In genomic region chr19:35212241-35212640, GRCh38 we compare ENCODE assay signal across 15 cellular contexts. TPM values are rescaled to one million over a fixed set of nuclear protein-coding genes. Genes with fewer than 3 reads are reported as not detected.
DNase-seq lines count a peak whose midpoint lies in the region; ATAC-seq and TF ChIP-seq lines count a peak whose summit lies in the region.
"Had no signal": no experiment of that assay in that cellular context is flagged by ENCODE, and none has a peak within 500 bp of the region (broad histone marks: within the 10 kb centered on the region; RNA-seq: fewer than 3 reads in every experiment).

No MANE protein-coding gene starts in this region.

- peaks cover 73% of the 10 kb centered on the region for H3F3A ChIP-seq in SU-DHL-6 (ENCODE audit: insufficient read depth)

- H4K20me1 ChIP-seq in SU-DHL-6 (ENCODE audit: low read depth, low read length): no peaks in the 10 kb centered on the region

- intact Hi-C loops in activated CD4-positive, alpha-beta T cell treated with anti-CD3 and anti-CD28 coated beads, Interleukin-2, amount 10 ng/mL, durations not matched to agents 24 days and 14 days (cut with micrococcal nuclease): loop anchor here (5.0 kb wide), 1 partner anchor 35 kb away; the partner anchor contains the start of gene LSR

- peak overlapping the region; percentile 95 for H3K27ac ChIP-seq in SU-DHL-6 (ENCODE audit: low read depth, low read length)
- H3K27ac ChIP-seq in effector memory CD4-positive, alpha-beta T cell (ENCODE audit: insufficient read depth, low read length, poor library complexity, severe bottlenecking): peak overlapping the region; percentile 95

- no peak for DNase-seq in activated CD4-positive, alpha-beta T cell treated with anti-CD3 and anti-CD28 coated beads, Interleukin-2, amount 10 ng/mL, durations not matched to agents 24 days and 14 days
- no peak for DNase-seq in activated CD4-positive, alpha-beta T cell treated with anti-CD3 and anti-CD28 coated beads for 1 hour
- DNase-seq in effector memory CD4-positive, alpha-beta T cell: no peak
- DNase-seq in stimulated activated naive B cell treated with anti-CD40 and anti-IgM and Interleukin-4, amounts not matched to agents 10 μg/mL and 1 μg/mL and 100 μg/mL, for 72 hours: no peak
- DNase-seq: DND-41, NCI-H2029 treated with DMSO at 0.1 percent for 48 hours, nucleus accumbens, RPMI8226 had no signal

- no peaks in the 10 kb centered on the region for H3K27me3 ChIP-seq in SU-DHL-6 (ENCODE audit: low read length)
- no peaks in the 10 kb centered on the region for H3K27me3 ChIP-seq in effector memory CD4-positive, alpha-beta T cell (replicated peaks; ENCODE audit: control insufficient read depth, insufficient read depth, low read length, poor library complexity, severe bottlenecking)

- H3K4me1 ChIP-seq in effector memory CD4-positive, alpha-beta T cell (ENCODE audit: control insufficient read depth, insufficient read depth, low read length, poor library complexity, severe bottlenecking): peaks cover 29% of the 10 kb centered on the region

- H3K4me2 ChIP-seq in SU-DHL-6 (ENCODE audit: low read depth, low read length, poor library complexity, severe bottlenecking): peak overlapping the region; percentile 68

- H3K9me3 Mint-ChIP-seq in activated CD4-positive, alpha-beta T cell treated with anti-CD3 and anti-CD28 coated beads, Interleukin-2, amount 10 ng/mL, durations not matched to agents 24 days and 14 days: peaks cover 4% of the 10 kb centered on the region
- peaks cover 0 to 3% of the 10 kb centered on the region in 2 donors for H3K9me3 Mint-ChIP-seq in stimulated activated naive B cell treated with anti-CD40 and anti-IgM and Interleukin-4, amounts not matched to agents 10 μg/mL and 1 μg/mL and 100 μg/mL, for 72 hours

- peak overlapping the region; percentile 77 for H3K4me3 Mint-ChIP-seq in activated CD4-positive, alpha-beta T cell treated with anti-CD3 and anti-CD28 coated beads, Interleukin-2, amount 10 ng/mL, durations not matched to agents 24 days and 14 days
- peak overlapping the region; percentile 61 to 70 for H3K4me3 Mint-ChIP-seq in stimulated activated naive B cell treated with anti-CD40 and anti-IgM and Interleukin-4, amounts not matched to agents 10 μg/mL and 1 μg/mL and 100 μg/mL, for 72 hours

- H2AFZ ChIP-seq in SU-DHL-6 (ENCODE audit: low read depth, low read length, severe bottlenecking): peak overlapping the region; percentile 65

- no peaks in the 10 kb centered on the region for H3K36me3 ChIP-seq in SU-DHL-6 (ENCODE audit: low read length)
- no peaks in the 10 kb centered on the region for H3K36me3 ChIP-seq in effector memory CD4-positive, alpha-beta T cell (ENCODE audit: control insufficient read depth, insufficient read depth, low read length)

- H3K4me1 Mint-ChIP-seq in activated CD4-positive, alpha-beta T cell treated with anti-CD3 and anti-CD28 coated beads, Interleukin-2, amount 10 ng/mL, durations not matched to agents 24 days and 14 days: peaks cover 68% of the 10 kb centered on the region
- peaks cover 47 to 84% of the 10 kb centered on the region in 2 donors for H3K4me1 Mint-ChIP-seq in stimulated activated naive B cell treated with anti-CD40 and anti-IgM and Interleukin-4, amounts not matched to agents 10 μg/mL and 1 μg/mL and 100 μg/mL, for 72 hours

- no peak for TF ChIP-seq CTCF in SU-DHL-6 (IDR thresholded peaks at IDR 0.05; ENCODE audit: insufficient read depth, low read length, poor library complexity, severe bottlenecking)

- H3K4me3 ChIP-seq in SU-DHL-6 (ENCODE audit: insufficient read depth, low read length, poor library complexity, severe bottlenecking): no peak overlapping the region
- H3K4me3 ChIP-seq in effector memory CD4-positive, alpha-beta T cell (ENCODE audit: insufficient read depth, low read depth, low read length, poor library complexity, severe bottlenecking): no peak overlapping the region

- peak overlapping the region; percentile 39 for H3K9ac ChIP-seq in SU-DHL-6 (ENCODE audit: low read length)

- H3K79me2 ChIP-seq in SU-DHL-6 (ENCODE audit: insufficient read depth, low read length): no peaks in the 10 kb centered on the region

- no peak for ATAC-seq in stimulated activated naive B cell treated with anti-CD40 and anti-IgM and Interleukin-4, amounts not matched to agents 10 μg/mL and 1 μg/mL and 100 μg/mL, for 72 hours (replicated peaks)
- ATAC-seq in HG02588 (IDR thresholded peaks at IDR 0.05; ENCODE audit: unreplicated experiment): no peak
- no peak for ATAC-seq in GM21717 (IDR thresholded peaks at IDR 0.05; ENCODE audit: unreplicated experiment)
- ATAC-seq in HG02938 (IDR thresholded peaks at IDR 0.05; ENCODE audit: unreplicated experiment): no peak

- no peaks in the 10 kb centered on the region for H3K27me3 Mint-ChIP-seq in activated CD4-positive, alpha-beta T cell treated with anti-CD3 and anti-CD28 coated beads, Interleukin-2, amount 10 ng/mL, durations not matched to agents 24 days and 14 days
- H3K27me3 Mint-ChIP-seq in stimulated activated naive B cell treated with anti-CD40 and anti-IgM and Interleukin-4, amounts not matched to agents 10 μg/mL and 1 μg/mL and 100 μg/mL, for 72 hours: no peaks in the 10 kb centered on the region

- H3K9me3 ChIP-seq in SU-DHL-6 (ENCODE audit: insufficient read depth, low read length): no peaks in the 10 kb centered on the region
- H3K9me3 ChIP-seq in effector memory CD4-positive, alpha-beta T cell (ENCODE audit: control insufficient read depth, low read length): no peaks in the 10 kb centered on the region

- peaks cover 7% of the 10 kb centered on the region for H3K36me3 Mint-ChIP-seq in activated CD4-positive, alpha-beta T cell treated with anti-CD3 and anti-CD28 coated beads, Interleukin-2, amount 10 ng/mL, durations not matched to agents 24 days and 14 days (ENCODE audit: low read depth)
- peaks cover 4 to 12% of the 10 kb centered on the region in 2 donors for H3K36me3 Mint-ChIP-seq in stimulated activated naive B cell treated with anti-CD40 and anti-IgM and Interleukin-4, amounts not matched to agents 10 μg/mL and 1 μg/mL and 100 μg/mL, for 72 hours

- H3K27ac Mint-ChIP-seq in activated CD4-positive, alpha-beta T cell treated with anti-CD3 and anti-CD28 coated beads, Interleukin-2, amount 10 ng/mL, durations not matched to agents 24 days and 14 days: peak overlapping the region; percentile 97
- H3K27ac Mint-ChIP-seq in stimulated activated naive B cell treated with anti-CD40 and anti-IgM and Interleukin-4, amounts not matched to agents 10 μg/mL and 1 μg/mL and 100 μg/mL, for 72 hours: peak overlapping the region; percentile 95

- no peaks in the 10 kb centered on the region for H3K9me2 ChIP-seq in SU-DHL-6 (replicated peaks; ENCODE audit: insufficient read depth, low read length)

RNA-seq across cellular contexts. Expression of gene FAM187B, which starts 16.3 kb away (rescaled TPM):
- total RNA-seq in activated CD4-positive, alpha-beta T cell treated with anti-CD3 and anti-CD28 coated beads, Interleukin-2, amount 10 ng/mL, durations not matched to agents 24 days and 14 days: not detected in 2 replicates
- total RNA-seq: A673, astrocyte, temporal lobe had no signal

RNA-seq across cellular contexts. Expression of gene LSR, which starts 36.6 kb away (rescaled TPM):
- total RNA-seq in activated CD4-positive, alpha-beta T cell treated with anti-CD3 and anti-CD28 coated beads, Interleukin-2, amount 10 ng/mL, durations not matched to agents 24 days and 14 days: 2.2 and 2.8 TPM in 2 replicates

RNA-seq across cellular contexts. Expression of gene USF2, which starts 56.5 kb away (rescaled TPM):
- total RNA-seq in activated CD4-positive, alpha-beta T cell treated with anti-CD3 and anti-CD28 coated beads, Interleukin-2, amount 10 ng/mL, durations not matched to agents 24 days and 14 days: 147 TPM in 2 replicates

RNA-seq across cellular contexts. Expression of gene FXYD5, which starts 57.7 kb away (rescaled TPM):
- total RNA-seq in activated CD4-positive, alpha-beta T cell treated with anti-CD3 and anti-CD28 coated beads, Interleukin-2, amount 10 ng/mL, durations not matched to agents 24 days and 14 days: 273 and 286 TPM in 2 replicates
